Comparison of ENCODE assay signal across 24 cellular contexts in the genomic region with DNA sequence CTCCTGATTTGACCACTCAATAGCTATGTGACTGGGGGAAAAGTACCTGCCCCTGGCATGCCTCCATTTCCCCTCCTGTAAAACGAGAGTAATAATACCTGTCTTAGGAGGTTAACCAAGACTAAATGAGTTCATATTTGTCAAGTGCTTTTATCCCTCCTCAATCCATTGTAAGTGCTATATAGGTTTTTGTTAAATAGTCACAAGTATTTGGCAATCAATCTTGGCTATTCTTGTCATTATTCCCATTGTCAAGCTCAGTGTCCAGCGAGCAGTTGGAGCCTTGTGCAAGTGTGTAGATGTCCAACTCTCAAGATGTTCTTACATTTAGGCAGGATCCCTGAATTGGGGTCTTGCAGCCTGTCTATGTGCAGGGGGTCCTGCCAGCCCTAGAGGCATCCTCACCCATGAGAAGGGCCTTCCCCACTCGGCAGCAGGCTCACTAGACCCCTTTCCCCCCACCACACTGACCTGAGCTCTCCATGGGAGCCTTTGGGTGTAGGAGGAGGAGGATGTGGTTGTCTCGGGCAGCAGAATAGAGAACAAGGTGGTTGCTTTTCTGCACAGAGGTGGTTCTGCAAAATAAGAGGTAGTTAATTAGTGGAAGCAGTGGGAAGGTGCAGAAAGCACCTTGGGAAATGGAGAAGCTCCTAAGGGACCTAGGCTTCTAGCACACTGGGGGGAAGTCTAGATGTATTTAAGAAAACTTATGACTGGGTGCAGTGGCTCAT. TPM values are rescaled to one million over a fixed set of nuclear protein-coding genes. Genes with fewer than 3 reads are reported as not detected.
DNase-seq lines count a peak whose midpoint lies in the region; ATAC-seq and TF ChIP-seq lines count a peak whose summit lies in the region.
"Had no signal": no experiment of that assay in that cellular context is flagged by ENCODE, and none has a peak within 500 bp of the region (broad histone marks: within the 10 kb centered on the region; RNA-seq: fewer than 3 reads in every experiment).

No MANE protein-coding gene starts in this region.

- no peaks in the 10 kb centered on the region for H3K9me3 Mint-ChIP-seq in activated CD8-positive, alpha-beta T cell treated with anti-CD3 and anti-CD28 coated beads, Interleukin-2, amount 10 ng/mL, durations not matched to agents 7 days and 5 days (ENCODE audit: insufficient read depth)
- H3K9me3 Mint-ChIP-seq in activated CD8-positive, alpha-beta T cell treated with anti-CD3 and anti-CD28 coated beads for 36 hours = peaks cover 4% of the 10 kb centered on the region

- no peak overlapping the region for H2BK120ac ChIP-seq in neuronal stem cell (ENCODE audit: low read depth, low read length)

- no peak overlapping the region for H2BK15ac ChIP-seq in neuronal stem cell (ENCODE audit: low read length)

- POLR2A ChIA-PET in activated CD8-positive, alpha-beta T cell treated with anti-CD3 and anti-CD28 coated beads, Interleukin-2, amount 10 ng/mL, durations not matched to agents 7 days and 5 days (lab: Charles Lee) = interaction anchor here (1.0 kb wide), 1 partner anchor 8 kb away, joined by 3 read pairs; no protein-coding TSS in a partner anchor
- POLR2A ChIA-PET in activated CD8-positive, alpha-beta T cell treated with anti-CD3 and anti-CD28 coated beads for 36 hours (lab: Charles Lee) = interaction anchor here (0.9 to 1.2 kb wide), 2 partner anchors 9 to 40 kb away, joined by 3 read pairs; no protein-coding TSS in a partner anchor

- H3K18ac ChIP-seq in neuronal stem cell (ENCODE audit: low read length) = peak overlapping the region; percentile 64

- no peak overlapping the region for H3K4me2 ChIP-seq in neuronal stem cell (ENCODE audit: insufficient read depth, low read length, poor library complexity, severe bottlenecking)
- H3K4me2 ChIP-seq: SK-N-SH had no signal

- H3K4me3 ChIP-seq in NB4 (ENCODE audit: low read depth, low read length) = no peak overlapping the region
- no peak overlapping the region for H3K4me3 ChIP-seq in neuronal stem cell (ENCODE audit: low read length in 2 of 2)

- peaks cover 22% of the 10 kb centered on the region for H3K4me1 Mint-ChIP-seq in activated CD8-positive, alpha-beta T cell treated with anti-CD3 and anti-CD28 coated beads, Interleukin-2, amount 10 ng/mL, durations not matched to agents 7 days and 5 days (ENCODE audit: low read depth)
- H3K4me1 Mint-ChIP-seq in activated CD8-positive, alpha-beta T cell treated with anti-CD3 and anti-CD28 coated beads for 36 hours (ENCODE audit: low read depth) = peaks cover 6% of the 10 kb centered on the region

- no peak overlapping the region for H4K91ac ChIP-seq in neuronal stem cell (ENCODE audit: low read depth, low read length, poor library complexity)

- no peaks in the 10 kb centered on the region for H3K27me3 ChIP-seq in neuronal stem cell (ENCODE audit: control insufficient read depth in 3 of 3, insufficient read depth in 3 of 3, low read depth in 1 of 3, low read length in 3 of 3)
- H3K27me3 ChIP-seq: BE2C had no signal

- no peak overlapping the region for H2AK5ac ChIP-seq in neuronal stem cell (ENCODE audit: low read depth, low read length)

- no peak overlapping the region for H2BK5ac ChIP-seq in neuronal stem cell (ENCODE audit: low read length)

- no peaks in the 10 kb centered on the region for H3K27me3 Mint-ChIP-seq in activated CD8-positive, alpha-beta T cell treated with anti-CD3 and anti-CD28 coated beads, Interleukin-2, amount 10 ng/mL, durations not matched to agents 7 days and 5 days (ENCODE audit: low read depth)
- no peaks in the 10 kb centered on the region for H3K27me3 Mint-ChIP-seq in activated CD8-positive, alpha-beta T cell treated with anti-CD3 and anti-CD28 coated beads for 36 hours

- no CpG with 5 or more reads among the region's 4 CpGs for WGBS in neuronal stem cell (ENCODE audit: extremely low coverage in 2 of 2, insufficient read length in 2 of 2, insufficient replicate concordance in 1 of 2), 2 donors

- H3K9ac ChIP-seq in neuronal stem cell (ENCODE audit: low read depth, low read length, poor library complexity) = no peak overlapping the region
- H3K9ac ChIP-seq: SK-N-SH had no signal

- no peak for TF ChIP-seq POLR2A in NB4 (IDR thresholded peaks at IDR 0.05; ENCODE audit: extremely low read depth, insufficient read length)

- no peak overlapping the region for H4K8ac ChIP-seq in neuronal stem cell (ENCODE audit: low read depth, low read length)

- H2AFZ ChIP-seq in neuronal stem cell (ENCODE audit: low read length) = no peak overlapping the region

- no peak overlapping the region for H3K27ac ChIP-seq in neuronal stem cell (replicated peaks; ENCODE audit: low read length)

- intact Hi-C loops in activated CD8-positive, alpha-beta T cell treated with anti-CD3 and anti-CD28 coated beads for 36 hours (cut with micrococcal nuclease) = no loop called here

- H3K27ac Mint-ChIP-seq in activated CD8-positive, alpha-beta T cell treated with anti-CD3 and anti-CD28 coated beads, Interleukin-2, amount 10 ng/mL, durations not matched to agents 7 days and 5 days = peak overlapping the region; percentile 40
- H3K27ac Mint-ChIP-seq in activated CD8-positive, alpha-beta T cell treated with anti-CD3 and anti-CD28 coated beads for 36 hours = no peak overlapping the region

- peaks cover 0 to 3% of the 10 kb centered on the region in 2 donors for H3K4me1 ChIP-seq in neuronal stem cell (ENCODE audit: control insufficient read depth in 2 of 2, insufficient read depth in 1 of 2, low read depth in 1 of 2, low read length in 2 of 2)
- H3K4me1 ChIP-seq: BE2C had no signal

- no peak overlapping the region for H3K23ac ChIP-seq in neuronal stem cell (ENCODE audit: low read depth, low read length, poor library complexity)

- DNase-seq in activated CD8-positive, alpha-beta T cell treated with anti-CD3 and anti-CD28 coated beads, Interleukin-2, amount 10 ng/mL, durations not matched to agents 7 days and 5 days = no peak
- no peak for DNase-seq in activated CD8-positive, alpha-beta T cell treated with anti-CD3 and anti-CD28 coated beads for 36 hours
- DNase-seq in NB4 (ENCODE audit: low read depth) (peak; percentile 62), neuronal stem cell (ENCODE audit: low spot score) (no peak), NCI-H2081 treated with DMSO at 0.1 percent for 48 hours (lab: John Stamatoyannopoulos, UW) (no peak), NCI-H128 (lab: John Stamatoyannopoulos, UW; ENCODE audit: unreplicated experiment) (no peak)
- DNase-seq: 8988T; ACHN; BE2C; Calu3; DND-41; HCEC 1CT; IMR-90; MV-4-11; NCI-H1105 treated with DMSO at 0.1 percent for 48 hours; NCI-H2029; NCI-H446 treated with DMSO at 0.1 percent for 48 hours; NCI-H526; NCI-H82; NK-92 treated with Interleukin-12 subunit alpha and Interleukin-12 subunit beta, amount 100 ng/mL, for 24 hours; PC-3; SK-N-SH had no signal

- H3K36me3 ChIP-seq in neuronal stem cell (replicated peaks in 1 of 2; ENCODE audit: control insufficient read depth in 2 of 2, insufficient read depth in 2 of 2, low read length in 2 of 2) = no peaks in the 10 kb centered on the region
- H3K36me3 ChIP-seq: BE2C had no signal

- H3K14ac ChIP-seq in neuronal stem cell (ENCODE audit: low read length) = no peak overlapping the region

- H3K36me3 Mint-ChIP-seq in activated CD8-positive, alpha-beta T cell treated with anti-CD3 and anti-CD28 coated beads, Interleukin-2, amount 10 ng/mL, durations not matched to agents 7 days and 5 days (ENCODE audit: low read depth) = peaks cover 65% of the 10 kb centered on the region
- H3K36me3 Mint-ChIP-seq in activated CD8-positive, alpha-beta T cell treated with anti-CD3 and anti-CD28 coated beads for 36 hours (ENCODE audit: low read depth) = peaks cover 5% of the 10 kb centered on the region

- H2BK12ac ChIP-seq in neuronal stem cell (ENCODE audit: low read length) = no peak overlapping the region

- no peak for ATAC-seq in activated CD8-positive, alpha-beta T cell treated with anti-CD3 and anti-CD28 coated beads, Interleukin-2, amount 10 ng/mL, durations not matched to agents 7 days and 5 days
- no peak for ATAC-seq in activated CD8-positive, alpha-beta T cell treated with anti-CD3 and anti-CD28 coated beads for 36 hours
- no peak for ATAC-seq in HG03460 (IDR thresholded peaks at IDR 0.05; ENCODE audit: unreplicated experiment)
- ATAC-seq: PC-3 had no signal

- H3K4me3 Mint-ChIP-seq in activated CD8-positive, alpha-beta T cell treated with anti-CD3 and anti-CD28 coated beads, Interleukin-2, amount 10 ng/mL, durations not matched to agents 7 days and 5 days = no peak overlapping the region
- no peak overlapping the region for H3K4me3 Mint-ChIP-seq in activated CD8-positive, alpha-beta T cell treated with anti-CD3 and anti-CD28 coated beads for 36 hours
- H3K4me3 Mint-ChIP-seq: CD14-positive monocyte had no signal

- H3K79me1 ChIP-seq in neuronal stem cell (ENCODE audit: low read depth, low read length) = no peaks in the 10 kb centered on the region

- H3K9me3 ChIP-seq in neuronal stem cell (replicated peaks in 1 of 2; ENCODE audit: control insufficient read depth in 2 of 2, insufficient read depth in 1 of 2, low read depth in 1 of 2, low read length in 2 of 2) = no peaks in the 10 kb centered on the region
- H3K9me3 ChIP-seq: BE2C, SK-N-SH had no signal

- CTCF ChIA-PET in activated CD8-positive, alpha-beta T cell treated with anti-CD3 and anti-CD28 coated beads, Interleukin-2, amount 10 ng/mL, durations not matched to agents 7 days and 5 days (lab: Charles Lee) = interaction anchor here (1.2 to 1.3 kb wide), 3 partner anchors 9 to 64 kb away, joined by 3 to 5 read pairs (median 4); no protein-coding TSS in a partner anchor
- CTCF ChIA-PET in activated CD8-positive, alpha-beta T cell treated with anti-CD3 and anti-CD28 coated beads for 36 hours (lab: Charles Lee) = interaction anchor here (0.9 to 1.7 kb wide), 3 partner anchors 13 to 64 kb away, joined by 3 to 5 read pairs (median 4); no protein-coding TSS in a partner anchor

- TF ChIP-seq CTCF in activated CD8-positive, alpha-beta T cell treated with anti-CD3 and anti-CD28 coated beads for 36 hours (IDR thresholded peaks at IDR 0.05) = no peak
- TF ChIP-seq CTCF in NB4 (IDR thresholded peaks at IDR 0.05; ENCODE audit: low read depth, low read length) = no peak

- H3K4ac ChIP-seq in neuronal stem cell (ENCODE audit: low read length) = no peak overlapping the region

RNA-seq across cellular contexts. Expression of a gene that starts 18.0 kb away (rescaled TPM):
- 10 to 100 TPM; 18.3 to 20.7 TPM for total RNA-seq in activated CD8-positive, alpha-beta T cell treated with anti-CD3 and anti-CD28 coated beads, Interleukin-2, amount 10 ng/mL, durations not matched to agents 7 days and 5 days
- 1 to 10 TPM; 3.8 to 3.9 TPM for total RNA-seq in activated CD8-positive, alpha-beta T cell treated with anti-CD3 and anti-CD28 coated beads for 36 hours
- not detected for polyA plus RNA-seq in neuronal stem cell (2013, experiment 1 of 2)
- polyA plus RNA-seq in neuronal stem cell (2013, experiment 2 of 2) = not detected
- total RNA-seq: Calu3, IMR-90, PC-3 had no signal
- polyA plus RNA-seq: IMR-90 had no signal

RNA-seq across cellular contexts. Expression of a gene that starts 50.3 kb away (rescaled TPM):
- 1 to 10 TPM; 1.4 to 1.5 TPM for total RNA-seq in activated CD8-positive, alpha-beta T cell treated with anti-CD3 and anti-CD28 coated beads, Interleukin-2, amount 10 ng/mL, durations not matched to agents 7 days and 5 days
- total RNA-seq in activated CD8-positive, alpha-beta T cell treated with anti-CD3 and anti-CD28 coated beads for 36 hours = under 1 TPM; 0.20 to 0.22 TPM
- not detected for polyA plus RNA-seq in neuronal stem cell (2013, experiment 1 of 2)
- polyA plus RNA-seq in neuronal stem cell (2013, experiment 2 of 2) = not detected
- total RNA-seq: IMR-90 had no signal
- polyA plus RNA-seq: IMR-90, SK-N-SH had no signal
